ENCODE assay signal across 8 cellular contexts in the genomic region with DNA sequence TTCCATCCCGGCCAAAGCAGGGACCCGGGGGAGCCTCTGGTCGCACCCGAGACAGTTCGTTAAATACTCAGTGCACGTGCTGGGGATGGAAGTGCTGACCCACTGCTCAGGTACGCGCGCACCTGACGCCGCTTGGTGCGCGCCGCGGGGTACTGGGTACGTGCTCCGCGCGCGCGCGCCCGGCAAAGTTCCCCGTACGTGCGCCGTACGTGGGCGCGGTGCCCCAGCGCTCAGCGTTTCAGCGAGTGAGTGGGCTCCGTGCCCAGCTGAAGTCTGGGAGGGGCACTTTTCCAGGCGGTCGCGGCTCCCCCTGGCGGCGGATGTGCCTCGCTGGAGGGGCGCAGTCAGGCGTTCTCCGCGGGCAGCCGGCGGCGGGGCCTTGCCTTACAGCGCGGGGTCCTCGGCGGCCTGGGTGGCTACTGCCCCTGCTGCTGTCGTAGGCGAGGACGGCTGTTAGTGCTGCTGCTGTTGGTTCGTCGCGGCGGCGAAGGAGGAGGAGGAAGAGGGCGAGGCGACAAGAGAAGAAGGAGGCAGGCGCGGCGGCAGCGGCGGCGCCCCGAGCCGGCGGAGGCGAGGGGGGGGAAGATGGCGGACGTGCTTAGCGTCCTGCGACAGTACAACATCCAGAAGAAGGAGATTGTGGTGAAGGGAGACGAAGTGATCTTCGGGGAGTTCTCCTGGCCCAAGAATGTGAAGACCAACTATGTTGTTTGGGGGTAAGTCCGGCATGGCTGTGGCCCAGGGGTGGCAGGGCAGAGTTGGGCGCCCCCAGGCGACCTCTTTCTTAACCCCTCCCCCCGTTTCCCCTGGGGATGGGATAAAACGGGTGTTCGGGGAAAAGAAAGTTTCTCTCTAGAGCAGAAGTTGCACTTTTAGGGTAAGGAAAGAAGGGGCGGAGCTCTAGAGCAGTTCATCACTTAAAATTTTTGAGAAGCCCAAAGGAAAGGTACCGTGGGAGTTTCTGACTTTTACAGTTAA. TPM values are rescaled to one million over a fixed set of nuclear protein-coding genes. Genes with fewer than 3 reads are reported as not detected.
DNase-seq lines count a peak whose midpoint lies in the region; ATAC-seq and TF ChIP-seq lines count a peak whose summit lies in the region.

A gene (plus strand): TSS at position 416 of the 978 bp plus-strand sequence. CDS start 170 bp downstream, at position 586.

- peaks cover 2 to 7% (median 3%) of the 10 kb centered on the region in 3 donors for H3K27me3 Mint-ChIP-seq in immature natural killer cell (ENCODE audit: low read depth in 3 of 3)

- H3K36me3 ChIP-seq in WERI-Rb-1, result peaks cover 15% of the 10 kb centered on the region
- peaks cover 6% of the 10 kb centered on the region for H3K36me3 ChIP-seq in mammary epithelial cell (ENCODE audit: insufficient read depth, low read length)
- peaks cover 0 to 20% (median 10%) of the 10 kb centered on the region in 6 donors for H3K36me3 ChIP-seq in spleen

- peak; percentile 45 to 75 (median 56) for TF ChIP-seq POLR2A in spleen (IDR thresholded peaks at IDR 0.05)

- TSS peak; percentile 47 for BruUV-seq in mammary epithelial cell (replicated peaks; lab: Mats Ljungman, UMichigan)

- no peaks in the 10 kb centered on the region for H3K9me3 Mint-ChIP-seq in immature natural killer cell

- no peaks in the 10 kb centered on the region for H4K20me1 ChIP-seq in mammary epithelial cell (ENCODE audit: insufficient read depth, low read length)

- H3K27me3 ChIP-seq in WERI-Rb-1 (ENCODE audit: insufficient read depth, low read depth, severe bottlenecking) (no peaks in the 10 kb centered on the region), mammary epithelial cell (ENCODE audit: insufficient read depth, low read length) (no peaks in the 10 kb centered on the region), spleen (replicated peaks in 1 of 7) (no peaks in the 10 kb centered on the region)

- peak within 1 kb of the TSS; percentile 92 to 98 (median 94) for H3K4me3 Mint-ChIP-seq in immature natural killer cell

- H3K79me2 ChIP-seq in mammary epithelial cell (ENCODE audit: insufficient read depth, low read length), result peaks cover 46% of the 10 kb centered on the region

- TF ChIP-seq CTCF in WERI-Rb-1 (IDR thresholded peaks at IDR 0.05; ENCODE audit: low read depth, low read length), result peak; percentile 94
- peak; percentile 78 to 95 for TF ChIP-seq CTCF in mammary epithelial cell (conservative IDR thresholded peaks at IDR 0.05 in 1 of 2, IDR thresholded peaks at IDR 0.05 in 1 of 2; ENCODE audit: extremely low read depth in 1 of 2, insufficient read depth in 1 of 2, low read depth in 1 of 2, low read length in 2 of 2)
- peak; percentile 95 to 99 (median 99) for TF ChIP-seq CTCF in spleen (IDR thresholded peaks at IDR 0.05 in 8 of 11, conservative IDR thresholded peaks at IDR 0.05 in 3 of 11)

- in situ Hi-C loops in mammary epithelial cell (cut with MboI; ENCODE audit: low sequenced_read_pairs in 2 of 2), result no loop called here

- ATAC-seq in GM18907 (IDR thresholded peaks at IDR 0.05; ENCODE audit: unreplicated experiment) (peak; percentile 97), HG03159 (IDR thresholded peaks at IDR 0.05; ENCODE audit: unreplicated experiment) (peak; percentile 96)

- H2AFZ ChIP-seq in mammary epithelial cell (ENCODE audit: low read depth, low read length), result peak within 1 kb of the TSS; percentile 99

- H3K4me2 ChIP-seq in mammary epithelial cell (ENCODE audit: insufficient read depth, low read depth, low read length), result peak within 1 kb of the TSS; percentile 73

- dilution Hi-C loops in mammary epithelial cell (cut with HindIII; ENCODE audit: low sequenced_read_pairs), result no loop called here

- H3K36me3 Mint-ChIP-seq in immature natural killer cell, result peaks cover 0 to 5% (median 0%) of the 10 kb centered on the region in 3 donors

- H3K4me1 ChIP-seq in mammary epithelial cell (ENCODE audit: insufficient read depth, low read length) (peaks cover 3% of the 10 kb centered on the region), spleen (peaks cover 15 to 53% (median 46%) of the 10 kb centered on the region in 6 donors)

- H3K9ac ChIP-seq in mammary epithelial cell (ENCODE audit: insufficient read depth, low read length), result peak within 1 kb of the TSS; percentile 95

- peak within 1 kb of the TSS; percentile 93 to 97 (median 95) for H3K27ac Mint-ChIP-seq in immature natural killer cell

- WGBS in mammary epithelial cell (ENCODE audit: low coverage, missing lambda C conversion rate), result 1% methylated on average over 54 of the region's 85 CpGs
- WGBS in spleen, 5 donors, result 0 to 1% (median 1%) methylated on average over 66 to 85 of the region's 85 CpGs

- H3K4me3 ChIP-seq in WERI-Rb-1 (ENCODE audit: low read depth, low read length), result peak within 1 kb of the TSS; percentile 83
- peak within 1 kb of the TSS; percentile 90 to 97 (median 93) for H3K4me3 ChIP-seq in mammary epithelial cell (replicated peaks in 1 of 3; ENCODE audit: insufficient read depth in 1 of 3, low read depth in 2 of 3, low read length in 3 of 3)
- peak within 1 kb of the TSS; percentile 53 to 87 (median 68) for H3K4me3 ChIP-seq in spleen

- intact Hi-C loops in mammary epithelial cell (cut with micrococcal nuclease) (loop anchor here (1.0 to 10.0 kb wide), 4 partner anchors 17 to 647 kb away; a partner anchor contains a TSS), spleen (cut with DNase I; ENCODE audit: low total_unique reads) (loop anchor here (5.0 to 10.0 kb wide), 2 partner anchors 57 to 315 kb away; a partner anchor contains a TSS)

- peak; percentile 96 for DNase-seq in AG08396 (ENCODE audit: low spot score)
- DNase-seq in NCI-H2227 (lab: John Stamatoyannopoulos, UW; ENCODE audit: unreplicated experiment), result peak; percentile 99
- peak; percentile 98 for DNase-seq in WERI-Rb-1
- DNase-seq in mammary epithelial cell, result peak; percentile 97
- DNase-seq in immature natural killer cell, result peak; percentile 99
- DNase-seq in spleen, result peak; percentile 100

- peak within 1 kb of the TSS; percentile 87 for H3K27ac ChIP-seq in WERI-Rb-1
- H3K27ac ChIP-seq in mammary epithelial cell (ENCODE audit: insufficient read depth, low read depth, low read length), result peak within 1 kb of the TSS; percentile 86
- peak within 1 kb of the TSS; percentile 85 to 99 (median 97) for H3K27ac ChIP-seq in spleen

- CTCF ChIA-PET in mammary epithelial cell (lab: Charles Lee; ENCODE audit: low non-redundant PET), result interaction anchor here (0.5 to 0.8 kb wide), 2 partner anchors 17 to 648 kb away, joined by 4 to 15 read pairs; a partner anchor contains a TSS

- H3K9me3 ChIP-seq in WERI-Rb-1 (ENCODE audit: severe bottlenecking) (no peaks in the 10 kb centered on the region), mammary epithelial cell (replicated peaks; ENCODE audit: insufficient read depth, low read length) (no peaks in the 10 kb centered on the region), spleen (no peaks in the 10 kb centered on the region)

- peaks cover 43 to 62% of the 10 kb centered on the region in 2 donors for H3K4me1 Mint-ChIP-seq in immature natural killer cell

RNA-seq across cellular contexts. Expression of the gene that starts here (rescaled TPM):
- total RNA-seq in mammary epithelial cell (10 to 100 TPM; 27.5 to 58.3 TPM), spleen (10 to 100 TPM; 32.4 to 76.7 (median 62.7) TPM)
- polyA plus RNA-seq in mammary epithelial cell (25.8 TPM), immature natural killer cell (100 to 1,000 TPM in 1 of 3 donors, 10 to 100 TPM in 2; 64.6 to 107 (median 67.7) TPM), spleen (10 to 100 TPM in 1 of 3 donors, 1 to 10 TPM in 2; 6.5 to 10.3 (median 6.9) TPM)
- polyA minus RNA-seq in mammary epithelial cell, result 20.8 TPM

Comparison
In these comparisons a context has a peak if more than half of its experiments do, and no peak if none do; other contexts are left out.
1. Peak in every context shown above with its lines: DNase-seq, ATAC-seq, H3K4me3 ChIP-seq and H3K27ac ChIP-seq.